ENCODE assay signal across 1 cellular context in genomic region chr2:64978514-64979268, GRCh38.
TF ChIP-seq lines count a peak whose summit lies in the region.

No MANE protein-coding gene starts in this region.

TF ChIP-seq in GM23338, 12 proteins besides CTCF, POLR2A, EP300 and RAD21 (continued from another document):
- TF ChIP-seq REST (IDR thresholded peaks at IDR 0.05; ENCODE audit: unreplicated experiment) (no peak), EZH2 (IDR thresholded peaks at IDR 0.05; ENCODE audit: low read depth, unreplicated experiment) (no peak), JUNB (IDR thresholded peaks at IDR 0.05; ENCODE audit: unreplicated experiment) (no peak), STAT1 (IDR thresholded peaks at IDR 0.05; ENCODE audit: unreplicated experiment) (no peak), CREB1 (CRISPR knock-in tag; IDR thresholded peaks at IDR 0.05; ENCODE audit: low read depth) (no peak), ZNF114 (CRISPR knock-in tag; IDR thresholded peaks at IDR 0.05) (no peak), EZH2phosphoT487 (IDR thresholded peaks at IDR 0.05; ENCODE audit: unreplicated experiment) (no peak)
- TF ChIP-seq, protein P1, sequence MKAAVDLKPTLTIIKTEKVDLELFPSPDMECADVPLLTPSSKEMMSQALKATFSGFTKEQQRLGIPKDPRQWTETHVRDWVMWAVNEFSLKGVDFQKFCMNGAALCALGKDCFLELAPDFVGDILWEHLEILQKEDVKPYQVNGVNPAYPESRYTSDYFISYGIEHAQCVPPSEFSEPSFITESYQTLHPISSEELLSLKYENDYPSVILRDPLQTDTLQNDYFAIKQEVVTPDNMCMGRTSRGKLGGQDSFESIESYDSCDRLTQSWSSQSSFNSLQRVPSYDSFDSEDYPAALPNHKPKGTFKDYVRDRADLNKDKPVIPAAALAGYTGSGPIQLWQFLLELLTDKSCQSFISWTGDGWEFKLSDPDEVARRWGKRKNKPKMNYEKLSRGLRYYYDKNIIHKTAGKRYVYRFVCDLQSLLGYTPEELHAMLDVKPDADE (IDR thresholded peaks at IDR 0.05), result no peak
